In genomic region chr4:8775121-8775520, GRCh38 we compare ENCODE assay signal across 25 cellular contexts.
"Had no signal": no experiment of that assay in that cellular context is flagged by ENCODE, and none has a peak within 500 bp of the region (broad histone marks: within the 10 kb centered on the region; RNA-seq: fewer than 3 reads in every experiment).

No MANE protein-coding gene starts in this region.

- H3K36me3 ChIP-seq: neutrophil, pancreas, right lobe of liver, stomach, thyroid gland had no signal

- H3K27ac ChIP-seq: neutrophil, pancreas, right lobe of liver, stomach, thyroid gland had no signal

- H3K27me3 ChIP-seq: neutrophil, pancreas, right lobe of liver, thyroid gland had no signal

- H3K9me3 Mint-ChIP-seq: effector memory CD8-positive, alpha-beta T cell; immature natural killer cell; memory B cell; mesothelial cell of epicardium; naive B cell; natural killer cell treated with Interleukin-12 subunit alpha and Interleukin-12 subunit beta and Interleukin-15 and Interleukin-18, amount 100 ng/mL, for 72 hours; neural crest cell; stimulated activated effector memory CD8-positive, alpha-beta T cell treated with anti-CD3 and anti-CD28 coated beads, Interleukin-12 subunit alpha, Interleukin-12 subunit beta, amount 100 ng/mL, for 72 hours had no signal

- H3K4me3 Mint-ChIP-seq: effector memory CD8-positive, alpha-beta T cell; immature natural killer cell; memory B cell; mesothelial cell of epicardium; naive B cell; natural killer cell treated with Interleukin-12 subunit alpha and Interleukin-12 subunit beta and Interleukin-15 and Interleukin-18, amount 100 ng/mL, for 72 hours; neural crest cell; stimulated activated effector memory CD8-positive, alpha-beta T cell treated with anti-CD3 and anti-CD28 coated beads, Interleukin-12 subunit alpha, Interleukin-12 subunit beta, amount 100 ng/mL, for 72 hours had no signal

- H3K9me3 ChIP-seq: mucosa of descending colon, neutrophil, pancreas, right lobe of liver, stomach, thyroid gland had no signal

- ATAC-seq: effector memory CD8-positive, alpha-beta T cell; left ventricle myocardium superior; mucosa of descending colon; natural killer cell treated with Interleukin-12 subunit alpha and Interleukin-12 subunit beta and Interleukin-15 and Interleukin-18, amount 100 ng/mL, for 72 hours; pancreas; right lobe of liver; stimulated activated effector memory CD8-positive, alpha-beta T cell treated with anti-CD3 and anti-CD28 coated beads, Interleukin-12 subunit alpha, Interleukin-12 subunit beta, amount 100 ng/mL, for 72 hours had no signal

- H3K27ac Mint-ChIP-seq: effector memory CD8-positive, alpha-beta T cell; immature natural killer cell; memory B cell; mesothelial cell of epicardium; naive B cell; natural killer cell treated with Interleukin-12 subunit alpha and Interleukin-12 subunit beta and Interleukin-15 and Interleukin-18, amount 100 ng/mL, for 72 hours; stimulated activated effector memory CD8-positive, alpha-beta T cell treated with anti-CD3 and anti-CD28 coated beads, Interleukin-12 subunit alpha, Interleukin-12 subunit beta, amount 100 ng/mL, for 72 hours had no signal

- H3K4me3 ChIP-seq: lung, mucosa of descending colon, pancreas, right lobe of liver, stomach, thyroid gland had no signal

- H3K4me1 ChIP-seq: pancreas, right lobe of liver, stomach, thyroid gland had no signal

- H3K36me3 Mint-ChIP-seq: immature natural killer cell; memory B cell; mesothelial cell of epicardium; naive B cell; natural killer cell treated with Interleukin-12 subunit alpha and Interleukin-12 subunit beta and Interleukin-15 and Interleukin-18, amount 100 ng/mL, for 72 hours; stimulated activated effector memory CD8-positive, alpha-beta T cell treated with anti-CD3 and anti-CD28 coated beads, Interleukin-12 subunit alpha, Interleukin-12 subunit beta, amount 100 ng/mL, for 72 hours had no signal

- DNase-seq: cortex of kidney; effector memory CD8-positive, alpha-beta T cell; hypothalamus; immature natural killer cell; islet precursor cell; naive B cell; small intestine; stimulated activated CD4-positive, alpha-beta T cell treated with anti-CD3 and anti-CD28 coated beads, Interleukin-12 subunit alpha, Interleukin-12 subunit beta, amount 100 ng/mL, for 4 hours; stimulated activated CD4-positive, alpha-beta T cell treated with anti-CD3 and anti-CD28 coated beads, Interleukin-1b, Interleukin-23, amount 100 ng/mL, for 48 hours; stimulated activated CD4-positive, alpha-beta T cell treated with anti-CD3 and anti-CD28 coated beads, Interleukin-4, amount 100 ng/mL, for 1 hour; stimulated activated naive CD4-positive, alpha-beta T cell treated with Interleukin-2 at 50 U/mL for 16 hours; stomach; thyroid gland; trophoblast cell had no signal

- H3K4me1 Mint-ChIP-seq: immature natural killer cell; memory B cell; mesothelial cell of epicardium; naive B cell; neural crest cell; stimulated activated effector memory CD8-positive, alpha-beta T cell treated with anti-CD3 and anti-CD28 coated beads, Interleukin-12 subunit alpha, Interleukin-12 subunit beta, amount 100 ng/mL, for 72 hours had no signal

- H3K27me3 Mint-ChIP-seq: effector memory CD8-positive, alpha-beta T cell; memory B cell; naive B cell; natural killer cell treated with Interleukin-12 subunit alpha and Interleukin-12 subunit beta and Interleukin-15 and Interleukin-18, amount 100 ng/mL, for 72 hours had no signal
